Comparison of ENCODE assay signal across 9 cellular contexts in genomic region chr14:89915114-89915878, GRCh38. TPM values are rescaled to one million over a fixed set of nuclear protein-coding genes. Genes with fewer than 3 reads are reported as not detected.
A peak's percentile ranks its signal among the peaks of the same experiment; 100 is the strongest.
DNase-seq lines count a peak whose midpoint lies in the region; ATAC-seq and TF ChIP-seq lines count a peak whose summit lies in the region.
"Had no signal": no experiment of that assay in that cellular context is flagged by ENCODE, and none has a peak within 500 bp of the region (broad histone marks: within the 10 kb centered on the region; RNA-seq: fewer than 3 reads in every experiment).

No MANE protein-coding gene starts in this region.

- H3K79me2 ChIP-seq in SU-DHL-6 (ENCODE audit: insufficient read depth, low read length), result no peaks in the 10 kb centered on the region

- intact Hi-C loops in heart right ventricle (cut with DNase I) (loop anchor here in 9 of 10 donors (1.0 to 10.0 kb wide), 11 partner anchors 500 to 1250 kb away; partner anchors contain the start of gene FOXN3 (in 1 of the 9)), sciatic nerve (cut with DNase I) (loop anchor here (5.0 kb wide), 1 partner anchor 873 kb away; no protein-coding TSS in a partner anchor)

- H3K9me3 ChIP-seq in SU-DHL-6 (ENCODE audit: insufficient read depth, low read length) (no peaks in the 10 kb centered on the region), heart right ventricle (no peaks in the 10 kb centered on the region)

- H3K36me3 ChIP-seq in SU-DHL-6 (ENCODE audit: low read length), result no peaks in the 10 kb centered on the region
- no peaks in the 10 kb centered on the region for H3K36me3 ChIP-seq in heart right ventricle

- H3K27ac ChIP-seq in SU-DHL-6 (ENCODE audit: low read depth, low read length), result no peak overlapping the region
- no peak overlapping the region for H3K27ac ChIP-seq in heart right ventricle

- no peaks in the 10 kb centered on the region for H4K20me1 ChIP-seq in SU-DHL-6 (ENCODE audit: low read depth, low read length)

- peak; percentile 52 for DNase-seq in NCI-H1092 (lab: John Stamatoyannopoulos, UW)
- peak; percentile 27 for DNase-seq in activated naive CD8-positive, alpha-beta T cell treated with anti-CD3 and anti-CD28 coated beads, Interleukin-2, amount 50 U/mL, for 16 hours (ENCODE audit: low read depth, low spot score)
- peak in 1 of 2 donors; percentile 41 for DNase-seq in heart right ventricle
- DNase-seq in sciatic nerve (ENCODE audit: low spot score), result peak; percentile 73
- no peak for DNase-seq in NK-92 treated with Interleukin-12 subunit alpha and Interleukin-12 subunit beta, amount 100 ng/mL, for 24 hours (lab: John Stamatoyannopoulos, UW)

- H3K4me3 ChIP-seq in SU-DHL-6 (ENCODE audit: insufficient read depth, low read length, poor library complexity, severe bottlenecking) (no peak overlapping the region), heart right ventricle (no peak overlapping the region)

- ATAC-seq in heart right ventricle (peak in 3 of 8 donors; percentile 36 to 65 (median 63)), sciatic nerve (peak; percentile 72), GM18498 (IDR thresholded peaks at IDR 0.05; ENCODE audit: unreplicated experiment) (no peak)
- ATAC-seq: left colon had no signal

- no peak overlapping the region for H3K4me2 ChIP-seq in SU-DHL-6 (ENCODE audit: low read depth, low read length, poor library complexity, severe bottlenecking)

- H3K4me1 ChIP-seq in heart right ventricle, result peaks cover 0 to 14% (median 0%) of the 10 kb centered on the region in 9 donors

- H3K27me3 ChIP-seq in SU-DHL-6 (ENCODE audit: low read length), result no peaks in the 10 kb centered on the region
- no peaks in the 10 kb centered on the region for H3K27me3 ChIP-seq in heart right ventricle

- no peaks in the 10 kb centered on the region for H3F3A ChIP-seq in SU-DHL-6 (ENCODE audit: insufficient read depth)

- TF ChIP-seq CTCF in GM12872 (IDR thresholded peaks at IDR 0.05; ENCODE audit: insufficient read depth, low read depth, low read length), result peak; percentile 88
- TF ChIP-seq CTCF in SU-DHL-6 (IDR thresholded peaks at IDR 0.05; ENCODE audit: insufficient read depth, low read length, poor library complexity, severe bottlenecking), result peak; percentile 93
- peak; percentile 89 to 98 (median 96) for TF ChIP-seq CTCF in heart right ventricle (IDR thresholded peaks at IDR 0.05)

- no peak overlapping the region for H2AFZ ChIP-seq in SU-DHL-6 (ENCODE audit: low read depth, low read length, severe bottlenecking)

- 18 to 20% methylated on average over 6 of the region's 6 CpGs for WGBS in heart right ventricle, 2 donors

- H3K9ac ChIP-seq in SU-DHL-6 (ENCODE audit: low read length), result no peak overlapping the region

- H3K9me2 ChIP-seq in SU-DHL-6 (replicated peaks; ENCODE audit: insufficient read depth, low read length), result no peaks in the 10 kb centered on the region

RNA-seq across cellular contexts. Expression of gene EFCAB11, which starts 39.2 kb away (rescaled TPM):
- total RNA-seq in heart right ventricle, result 1 to 10 TPM; 2.4 to 6.7 (median 3.6) TPM
- 1 to 10 TPM in 1 of 2 donors, under 1 TPM in 1; 0.95 to 2.9 TPM for polyA plus RNA-seq in heart right ventricle
- total RNA-seq in sciatic nerve, result 7.4 TPM

RNA-seq across cellular contexts. Expression of gene TDP1, which starts 40.4 kb away (rescaled TPM):
- total RNA-seq in heart right ventricle, result 1 to 10 TPM; 1.4 to 7.1 (median 3.6) TPM
- polyA plus RNA-seq in heart right ventricle, result 1 to 10 TPM in 1 of 2 donors, under 1 TPM in 1; 0.80 to 3.1 TPM
- total RNA-seq in sciatic nerve, result 12.7 TPM
